In the genomic region with DNA sequence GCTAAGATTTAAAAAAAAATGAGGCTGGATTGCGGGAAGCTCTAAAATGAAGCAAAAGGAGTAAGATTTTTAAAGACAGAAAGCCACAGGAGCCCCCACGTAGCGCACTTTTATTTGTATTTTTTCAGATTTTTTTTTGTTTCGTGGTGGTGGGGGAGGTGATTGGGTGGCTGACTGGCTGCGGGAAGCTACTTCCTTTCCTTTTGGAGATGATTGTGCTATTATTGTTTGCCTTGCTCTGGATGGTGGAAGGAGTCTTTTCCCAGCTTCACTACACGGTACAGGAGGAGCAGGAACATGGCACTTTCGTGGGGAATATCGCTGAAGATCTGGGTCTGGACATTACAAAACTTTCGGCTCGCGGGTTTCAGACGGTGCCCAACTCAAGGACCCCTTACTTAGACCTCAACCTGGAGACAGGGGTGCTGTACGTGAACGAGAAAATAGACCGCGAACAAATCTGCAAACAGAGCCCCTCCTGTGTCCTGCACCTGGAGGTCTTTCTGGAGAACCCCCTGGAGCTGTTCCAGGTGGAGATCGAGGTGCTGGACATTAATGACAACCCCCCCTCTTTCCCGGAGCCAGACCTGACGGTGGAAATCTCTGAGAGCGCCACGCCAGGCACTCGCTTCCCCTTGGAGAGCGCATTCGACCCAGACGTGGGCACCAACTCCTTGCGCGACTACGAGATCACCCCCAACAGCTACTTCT, we compare ENCODE assay signal across 8 cellular contexts. TPM values are rescaled to one million over a fixed set of nuclear protein-coding genes. Genes with fewer than 3 reads are reported as not detected.
DNase-seq lines count a peak whose midpoint lies in the region; ATAC-seq and TF ChIP-seq lines count a peak whose summit lies in the region.

No MANE protein-coding gene starts in this region.

- CTCF ChIA-PET in WTC11 (lab: Charles Lee), result interaction anchor here (0.6 to 2.2 kb wide), 4 partner anchors 112 to 689 kb away, joined by 3 to 6 read pairs (median 4); no protein-coding TSS in a partner anchor

- peaks cover 54% of the 10 kb centered on the region for H3K4me1 Mint-ChIP-seq in WTC11

- ATAC-seq in WTC11, result no peak

- H3K9me3 ChIP-seq in subcutaneous abdominal adipose tissue (ENCODE audit: control insufficient read depth in 5 of 5, low read length in 5 of 5), result peaks cover 0 to 2% (median 0%) of the 10 kb centered on the region in 5 donors

- peak in 2 of 3 experiments; percentile 51 to 56 for DNase-seq in NCI-H1417 (lab: John Stamatoyannopoulos, UW)
- no peak for DNase-seq in NCI-H1417 treated with DMSO at 0.1 percent for 48 hours (lab: John Stamatoyannopoulos, UW)
- DNase-seq in WTC11 (ENCODE audit: low spot score), result no peak
- DNase-seq in iPS-NIHi7 (ENCODE audit: extremely low spot score), result peak; percentile 5
- no peak for DNase-seq in effector CD4-positive, alpha-beta T cell
- DNase-seq in stimulated activated CD4-positive, alpha-beta T cell treated with anti-CD3 and anti-CD28 coated beads, Interleukin-1b, Interleukin-23, amount 100 ng/mL, for 48 hours, result no peak
- DNase-seq in COR-L47 (lab: John Stamatoyannopoulos, UW), result no peak

- H3K9ac ChIP-seq in subcutaneous abdominal adipose tissue (ENCODE audit: low read length in 5 of 5), result no peak overlapping the region

- H3K27ac Mint-ChIP-seq in WTC11, result no peak overlapping the region

- H3K4me1 ChIP-seq in subcutaneous abdominal adipose tissue (ENCODE audit: control insufficient read depth in 5 of 5, insufficient read depth in 5 of 5, low read length in 5 of 5), result peaks cover 7 to 71% (median 69%) of the 10 kb centered on the region in 5 donors

- H3K27me3 Mint-ChIP-seq in WTC11 (ENCODE audit: low read depth), result peaks cover 79% of the 10 kb centered on the region

- H3K27me3 ChIP-seq in subcutaneous abdominal adipose tissue (ENCODE audit: control insufficient read depth in 5 of 5, insufficient read depth in 4 of 5, low read length in 5 of 5), result peaks cover 40 to 64% (median 43%) of the 10 kb centered on the region in 5 donors

- TF ChIP-seq CTCF in WTC11 (IDR thresholded peaks at IDR 0.05), result no peak

- H3K4me3 Mint-ChIP-seq in WTC11, result peak overlapping the region; percentile 76

- H3K36me3 Mint-ChIP-seq in WTC11, result no peaks in the 10 kb centered on the region

- H3K36me3 ChIP-seq in subcutaneous abdominal adipose tissue (ENCODE audit: control insufficient read depth in 5 of 5, insufficient read depth in 5 of 5, low read length in 5 of 5), result no peaks in the 10 kb centered on the region

- H3K27ac ChIP-seq in subcutaneous abdominal adipose tissue (ENCODE audit: low read depth, low read length), result no peak overlapping the region

- POLR2A ChIA-PET in WTC11 (lab: Charles Lee), result interaction anchor here (0.6 to 0.8 kb wide), 2 partner anchors 340 to 929 kb away, joined by 3 to 4 read pairs; no protein-coding TSS in a partner anchor

- peak overlapping the region; percentile 56 to 76 (median 58) for H3K4me3 ChIP-seq in subcutaneous abdominal adipose tissue (ENCODE audit: low read depth in 1 of 5, low read length in 5 of 5)

- H3K9me3 Mint-ChIP-seq in WTC11, result no peaks in the 10 kb centered on the region

TF ChIP-seq in WTC11, 78 proteins besides CTCF, POLR2A, EP300 and RAD21:
- TF ChIP-seq ZNF219 (CRISPR knock-in tag; IDR thresholded peaks at IDR 0.05; ENCODE audit: borderline replicate concordance), result no peak
TF ChIP-seq in WTC11: peak in this region for 0.

RNA-seq across cellular contexts. Expression of a gene that starts 1.0 kb away (rescaled TPM):
- total RNA-seq in WTC11 (2021), result 7.8 to 13.9 TPM (median 13.1 TPM) in 3 replicates

Comparison
In these comparisons a context has a peak if more than half of its experiments do, and no peak if none do; other contexts are left out.
1. DNase-seq: peak in NCI-H1417 (2 of 3) and iPS-NIHi7 (single experiment); none in NCI-H1417 treated with DMSO at 0.1 percent for 48 hours (single experiment), WTC11 (single experiment), effector CD4-positive, alpha-beta T cell (single experiment), stimulated activated CD4-positive, alpha-beta T cell treated with anti-CD3 and anti-CD28 coated beads, Interleukin-1b, Interleukin-23, amount 100 ng/mL, for 48 hours (single experiment) and COR-L47 (single experiment).